In genomic region chr5:3778000-3778570, GRCh38 we compare ENCODE assay signal across 24 cellular contexts.
"Had no signal": no experiment of that assay in that cellular context is flagged by ENCODE, and none has a peak within 500 bp of the region (broad histone marks: within the 10 kb centered on the region; RNA-seq: fewer than 3 reads in every experiment).

No MANE protein-coding gene starts in this region.

- H3K27me3 ChIP-seq: ascending aorta, body of pancreas had no signal

- H3K4me3 Mint-ChIP-seq: activated CD8-positive, alpha-beta T cell treated with anti-CD3 and anti-CD28 coated beads for 36 hours; activated T-cell treated with anti-CD3 and anti-CD28 coated beads, Interleukin-2, amount 50 U/mL, for 72 hours; T-helper 17 cell had no signal

- H3K36me3 ChIP-seq: ascending aorta had no signal

- H3K4me1 ChIP-seq: body of pancreas had no signal

- H3K27ac ChIP-seq: body of pancreas, coronary artery had no signal

- H3K4me1 Mint-ChIP-seq: T-helper 17 cell had no signal

- ATAC-seq: activated CD4-positive, CD25-positive, alpha-beta regulatory T cell treated with anti-CD3 and anti-CD28 coated beads, Interleukin-2, amount 50 U/mL, for 24 hours; activated CD8-positive, alpha-beta T cell treated with anti-CD3 and anti-CD28 coated beads for 36 hours; activated T-cell treated with anti-CD3 and anti-CD28 coated beads, Interleukin-2, amount 50 U/mL, for 72 hours; body of pancreas; PC-3; T-helper 17 cell had no signal

- DNase-seq: activated CD4-positive, alpha-beta T cell treated with anti-CD3 and anti-CD28 coated beads for 4 hours; activated CD8-positive, alpha-beta memory T cell treated with anti-CD3 and anti-CD28 coated beads, Interleukin-2, amount 50 U/mL, for 4 hours; activated CD8-positive, alpha-beta T cell treated with anti-CD3 and anti-CD28 coated beads for 36 hours; activated naive CD4-positive, alpha-beta T cell treated with anti-CD3 and anti-CD28 coated beads, Interleukin-2, amount 50 U/mL, for 16 hours; activated T-cell treated with anti-CD3 and anti-CD28 coated beads, Interleukin-2, amount 50 U/mL, for 72 hours; body of pancreas; central memory CD4-positive, alpha-beta T cell; NCI-H1048; NCI-H146; NCI-H187 treated with DMSO at 0.1 percent for 48 hours; NCI-H2081 treated with DMSO at 0.1 percent for 48 hours; NCI-H446; NCI-H524; PC-3; SIG-M5; T-helper 17 cell; T-helper 9 cell had no signal

- FAIRE-seq: bronchial epithelial cell, RCC 7860, TTC549 had no signal

- H3K9me3 ChIP-seq: ascending aorta, body of pancreas had no signal

- H3K4me3 ChIP-seq: ascending aorta, body of pancreas, coronary artery had no signal

- H3K27ac Mint-ChIP-seq: activated CD8-positive, alpha-beta T cell treated with anti-CD3 and anti-CD28 coated beads for 36 hours; activated T-cell treated with anti-CD3 and anti-CD28 coated beads, Interleukin-2, amount 50 U/mL, for 72 hours; activated T-helper 2 cell treated with anti-CD3 and anti-CD28 coated beads, Interferon-gamma antibody, Interleukin-2, Interleukin-4, amounts not matched to agents 10 μg/mL and 5 μg/mL and 100 μg/mL, durations not matched to agents 14 hours and 24 hours and 36 hours; T-helper 17 cell had no signal

- H3K9me3 Mint-ChIP-seq: activated CD8-positive, alpha-beta T cell treated with anti-CD3 and anti-CD28 coated beads for 36 hours had no signal

- H3K27me3 Mint-ChIP-seq: activated CD8-positive, alpha-beta T cell treated with anti-CD3 and anti-CD28 coated beads for 36 hours; T-helper 17 cell had no signal
